Comparison of ENCODE assay signal across 8 cellular contexts in genomic region chr3:194672876-194673275, GRCh38. TPM values are rescaled to one million over a fixed set of nuclear protein-coding genes. Genes with fewer than 3 reads are reported as not detected.
DNase-seq lines count a peak whose midpoint lies in the region; ATAC-seq, FAIRE-seq and TF ChIP-seq lines count a peak whose summit lies in the region.

No MANE protein-coding gene starts in this region.

- 33% methylated on average over 5 of the region's 5 CpGs for WGBS in heart right ventricle, 2 donors
- WGBS in small intestine, 3 donors, result 33 to 39% (median 34%) methylated on average over 5 of the region's 5 CpGs

- peak overlapping the region; percentile 41 for H3K27ac Mint-ChIP-seq in T-helper 1 cell treated with Interleukin-12 subunit alpha and Interleukin-12 subunit beta and Interleukin-4 antibody, amounts not matched to agents 30 μg/mL and 1 μg/mL, for 36 hours

- H3K27me3 ChIP-seq in WERI-Rb-1 (ENCODE audit: insufficient read depth, low read depth, severe bottlenecking) (no peaks in the 10 kb centered on the region), heart right ventricle (no peaks in the 10 kb centered on the region), small intestine (ENCODE audit: control insufficient read depth in 2 of 2, insufficient read depth in 2 of 2, low read length in 2 of 2) (no peaks in the 10 kb centered on the region)

- H3K4me1 ChIP-seq in heart right ventricle (peaks cover 6 to 33% (median 18%) of the 10 kb centered on the region in 9 donors), small intestine (ENCODE audit: control insufficient read depth in 2 of 2, insufficient read depth in 1 of 2, low read depth in 1 of 2, low read length in 1 of 2) (no peaks in the 10 kb centered on the region)

- DNase-seq in T-helper 1 cell (no peak), WERI-Rb-1 (no peak), heart right ventricle (no peak), small intestine (no peak), ecto neural progenitor cell (ENCODE audit: low spot score) (no peak), GM10248 (ENCODE audit: extremely low spot score) (no peak)

- ATAC-seq in heart right ventricle (peak in 7 of 8 donors; percentile 4 to 17 (median 11)), HG02973 (IDR thresholded peaks at IDR 0.05; ENCODE audit: unreplicated experiment) (no peak)

- peaks cover 13% of the 10 kb centered on the region for H3K36me3 Mint-ChIP-seq in T-helper 1 cell treated with Interleukin-12 subunit alpha and Interleukin-12 subunit beta and Interleukin-4 antibody, amounts not matched to agents 30 μg/mL and 1 μg/mL, for 36 hours (ENCODE audit: low read depth)

- CTCF ChIA-PET in GM10248 (lab: Yijun Ruan, JAX), result interaction anchor here (1.0 to 8.5 kb wide), 16 partner anchors 10 to 597 kb away, joined by 3 to 107 read pairs (median 10); partner anchors contain the start of genes FAM43A and XXYLT1

- H3K9me3 Mint-ChIP-seq in T-helper 1 cell treated with Interleukin-12 subunit alpha and Interleukin-12 subunit beta and Interleukin-4 antibody, amounts not matched to agents 30 μg/mL and 1 μg/mL, for 36 hours, result no peaks in the 10 kb centered on the region

- H3K4me1 Mint-ChIP-seq in T-helper 1 cell treated with Interleukin-12 subunit alpha and Interleukin-12 subunit beta and Interleukin-4 antibody, amounts not matched to agents 30 μg/mL and 1 μg/mL, for 36 hours (ENCODE audit: low read depth), result peaks cover 25% of the 10 kb centered on the region

- H3K27me3 Mint-ChIP-seq in T-helper 1 cell treated with Interleukin-12 subunit alpha and Interleukin-12 subunit beta and Interleukin-4 antibody, amounts not matched to agents 30 μg/mL and 1 μg/mL, for 36 hours (ENCODE audit: low read depth), result no peaks in the 10 kb centered on the region

- TF ChIP-seq CTCF in WERI-Rb-1 (IDR thresholded peaks at IDR 0.05; ENCODE audit: low read depth, low read length), result no peak
- TF ChIP-seq CTCF in heart right ventricle (IDR thresholded peaks at IDR 0.05), result no peak
- no peak for TF ChIP-seq CTCF in GM10248 (IDR thresholded peaks at IDR 0.05; ENCODE audit: control extremely low read depth, extremely low read depth, low read depth, missing control alignments)

- intact Hi-C loops in heart right ventricle (cut with DNase I), result loop anchor here in 2 of 10 donors (10.0 kb wide), 2 partner anchors 772 to 842 kb away; partner anchors contain the start of gene ACAP2 (in 1 of the 2)

- peak overlapping the region; percentile 94 for H3K4me3 ChIP-seq in WERI-Rb-1 (ENCODE audit: low read depth, low read length)
- peak overlapping the region in 9 of 10 donors; percentile 54 to 97 (median 80) for H3K4me3 ChIP-seq in heart right ventricle
- peak overlapping the region in 1 of 2 donors; percentile 71 for H3K4me3 ChIP-seq in small intestine (ENCODE audit: low read depth in 1 of 2, low read length in 2 of 2)

- H3K27ac ChIP-seq in WERI-Rb-1 (peak overlapping the region; percentile 97), heart right ventricle (peak overlapping the region; percentile 73 to 95 (median 92)), small intestine (ENCODE audit: low read depth in 1 of 2, low read length in 1 of 2) (peak overlapping the region; percentile 63 to 94)

- H3K36me3 ChIP-seq in WERI-Rb-1 (no peaks in the 10 kb centered on the region; the same call in 1 of the 2 replicates), heart right ventricle (peaks cover 0 to 23% (median 0%) of the 10 kb centered on the region in 9 donors), small intestine (ENCODE audit: control insufficient read depth in 2 of 2, insufficient read depth in 2 of 2, low read length in 2 of 2) (no peaks in the 10 kb centered on the region)

- FAIRE-seq in small intestine (lab: Jason Lieb, UNC), result no peak

- peak overlapping the region; percentile 99 for H3K4me3 Mint-ChIP-seq in T-helper 1 cell treated with Interleukin-12 subunit alpha and Interleukin-12 subunit beta and Interleukin-4 antibody, amounts not matched to agents 30 μg/mL and 1 μg/mL, for 36 hours

- H3K9me3 ChIP-seq in WERI-Rb-1 (ENCODE audit: severe bottlenecking), result no peaks in the 10 kb centered on the region
- H3K9me3 ChIP-seq in heart right ventricle, result no peaks in the 10 kb centered on the region
- no peaks in the 10 kb centered on the region for H3K9me3 ChIP-seq in small intestine (ENCODE audit: control insufficient read depth, low read depth)

- POLR2A ChIA-PET in GM10248 (lab: Yijun Ruan, JAX), result interaction anchor here (1.0 to 1.8 kb wide), 3 partner anchors 10 to 870 kb away, joined by 3 to 22 read pairs (median 4); partner anchors contain the start of genes FAM43A and PPP1R2

RNA-seq across cellular contexts. Expression of gene LSG1, which starts 0.9 kb away (rescaled TPM):
- 10 to 100 TPM; 11.9 to 22.1 (median 18.9) TPM for total RNA-seq in heart right ventricle
- polyA plus RNA-seq in heart right ventricle, result 10 to 100 TPM; 11.3 to 17.9 TPM
- 10 to 100 TPM; 17.7 to 23.2 (median 20.7) TPM for polyA plus RNA-seq in small intestine

RNA-seq across cellular contexts. Expression of gene FAM43A, which starts 12.8 kb away (rescaled TPM):
- 10 to 100 TPM in 9 of 10 donors, 1 to 10 TPM in 1; 9.2 to 61.7 (median 19.8) TPM for total RNA-seq in heart right ventricle
- polyA plus RNA-seq in heart right ventricle, result 10 to 100 TPM in 1 of 2 donors, 1 to 10 TPM in 1; 8.9 to 15.4 TPM
- polyA plus RNA-seq in small intestine, result 1 to 10 TPM in 2 of 3 donors, under 1 TPM in 1; 0.45 to 9.8 (median 1.6) TPM

RNA-seq across cellular contexts. Expression of gene TMEM44, which starts 39.7 kb away (rescaled TPM):
- total RNA-seq in heart right ventricle, result 1 to 10 TPM; 3.1 to 9.5 (median 4.5) TPM
- 10 to 100 TPM in 1 of 2 donors, 1 to 10 TPM in 1; 8.2 to 21.9 TPM for polyA plus RNA-seq in heart right ventricle
- 10 to 100 TPM in 1 of 3 donors, 1 to 10 TPM in 2; 2.7 to 12.2 (median 3.6) TPM for polyA plus RNA-seq in small intestine
